In genomic region chr1:201622353-201622752, GRCh38 we compare ENCODE assay signal across 29 cellular contexts.
"Had no signal": no experiment of that assay in that cellular context is flagged by ENCODE, and none has a peak within 500 bp of the region (broad histone marks: within the 10 kb centered on the region; RNA-seq: fewer than 3 reads in every experiment).

No MANE protein-coding gene starts in this region.

- H3K36me3 ChIP-seq: adrenal gland had no signal

- H3K27me3 ChIP-seq: adrenal gland, body of pancreas, SJSA1 had no signal

- ATAC-seq: activated CD8-positive, alpha-beta T cell treated with anti-CD3 and anti-CD28 coated beads, Interleukin-2, amount 10 ng/mL, durations not matched to agents 7 days and 5 days; activated naive CD4-positive, alpha-beta T cell treated with anti-CD3 and anti-CD28 coated beads, Interleukin-2, amount 50 U/mL, for 72 hours; activated T-cell treated with anti-CD3 and anti-CD28 coated beads, Interleukin-2, amount 50 U/mL, for 4 hours; body of pancreas; Panc1 had no signal

- H3K9me3 Mint-ChIP-seq: activated CD4-positive, alpha-beta T cell treated with anti-CD3 and anti-CD28 coated beads, Interleukin-2, amount 10 ng/mL, durations not matched to agents 24 days and 14 days; activated naive CD4-positive, alpha-beta T cell treated with anti-CD3 and anti-CD28 coated beads for 36 hours; activated naive CD4-positive, alpha-beta T cell treated with anti-CD3 and anti-CD28 coated beads, Interleukin-2, amount 50 U/mL, for 72 hours; activated T-cell treated with anti-CD3 and anti-CD28 coated beads, Interleukin-2, amount 50 U/mL, for 4 hours; activated T-helper 1 cell treated with anti-CD3 and anti-CD28 coated beads, Interleukin-12 subunit alpha, Interleukin-12 subunit beta, Interleukin-2, Interleukin-4 antibody, amounts not matched to agents 30 ng/mL and 10 ng/mL and 1 ng/mL, durations not matched to agents 14 hours and 24 hours and 36 hours; T-helper 1 cell treated with Interleukin-12 subunit alpha and Interleukin-12 subunit beta and Interleukin-4 antibody, amounts not matched to agents 30 μg/mL and 1 μg/mL, for 36 hours; T-helper 2 cell treated with Interferon-gamma antibody and Interleukin-4, amounts not matched to agents 5 μg/mL and 100 μg/mL, for 36 hours had no signal

- DNase-seq: activated CD4-positive, alpha-beta T cell treated with anti-CD3 and anti-CD28 coated beads, Interleukin-2, amount 10 ng/mL, durations not matched to agents 24 days and 14 days; activated CD4-positive, alpha-beta T cell treated with anti-CD3 and anti-CD28 coated beads, Interleukin-2, amount 50 U/mL, for 4 hours; activated CD8-positive, alpha-beta memory T cell treated with anti-CD3 and anti-CD28 coated beads, Interleukin-2, amount 50 U/mL, for 4 hours; activated CD8-positive, alpha-beta T cell treated with anti-CD3 and anti-CD28 coated beads, Interleukin-2, amount 10 ng/mL, durations not matched to agents 7 days and 5 days; activated gamma-delta T cell treated with Interleukin-2 at 50 U/mL for 16 hours; activated naive CD4-positive, alpha-beta T cell treated with anti-CD3 and anti-CD28 coated beads for 36 hours; activated T-cell treated with anti-CD3 and anti-CD28 coated beads for 4 hours; activated T-cell treated with anti-CD3 and anti-CD28 coated beads, Interleukin-2, amount 50 U/mL, for 4 hours; adrenal gland; body of pancreas; central memory CD4-positive, alpha-beta T cell; Karpas-422; KBM-7; NCI-H1105; NCI-H1417 treated with DMSO at 0.1 percent for 48 hours; NCI-H1694; NCI-H2029; NCI-H345; NCI-H524 treated with DMSO at 0.1 percent for 48 hours; SHP77 treated with DMSO at 0.1 percent for 48 hours; SK-N-SH had no signal

- H3K9ac ChIP-seq: SK-N-SH had no signal

- H3K4me3 Mint-ChIP-seq: activated CD4-positive, alpha-beta T cell treated with anti-CD3 and anti-CD28 coated beads, Interleukin-2, amount 10 ng/mL, durations not matched to agents 24 days and 14 days; activated CD8-positive, alpha-beta T cell treated with anti-CD3 and anti-CD28 coated beads, Interleukin-2, amount 10 ng/mL, durations not matched to agents 7 days and 5 days; activated naive CD4-positive, alpha-beta T cell treated with anti-CD3 and anti-CD28 coated beads for 36 hours; activated T-cell treated with anti-CD3 and anti-CD28 coated beads, Interleukin-2, amount 50 U/mL, for 4 hours; activated T-helper 1 cell treated with anti-CD3 and anti-CD28 coated beads, Interleukin-12 subunit alpha, Interleukin-12 subunit beta, Interleukin-2, Interleukin-4 antibody, amounts not matched to agents 30 ng/mL and 10 ng/mL and 1 ng/mL, durations not matched to agents 14 hours and 24 hours and 36 hours; T-helper 1 cell treated with Interleukin-12 subunit alpha and Interleukin-12 subunit beta and Interleukin-4 antibody, amounts not matched to agents 30 μg/mL and 1 μg/mL, for 36 hours; T-helper 2 cell treated with Interferon-gamma antibody and Interleukin-4, amounts not matched to agents 5 μg/mL and 100 μg/mL, for 36 hours had no signal

- FAIRE-seq: astrocyte, TTC549 had no signal

- H3K4me1 Mint-ChIP-seq: activated CD4-positive, alpha-beta T cell treated with anti-CD3 and anti-CD28 coated beads, Interleukin-2, amount 10 ng/mL, durations not matched to agents 24 days and 14 days had no signal

- H3K4me3 ChIP-seq: adrenal gland, body of pancreas, SJSA1 had no signal

- H3K9me3 ChIP-seq: adrenal gland, body of pancreas, SJSA1, SK-N-SH had no signal

- H3K27ac ChIP-seq: adrenal gland, body of pancreas, SJSA1 had no signal

- H3K4me1 ChIP-seq: body of pancreas had no signal

- H3K27ac Mint-ChIP-seq: activated CD4-positive, alpha-beta T cell treated with anti-CD3 and anti-CD28 coated beads, Interleukin-2, amount 10 ng/mL, durations not matched to agents 24 days and 14 days; activated CD8-positive, alpha-beta T cell treated with anti-CD3 and anti-CD28 coated beads, Interleukin-2, amount 10 ng/mL, durations not matched to agents 7 days and 5 days; activated naive CD4-positive, alpha-beta T cell treated with anti-CD3 and anti-CD28 coated beads for 36 hours; activated naive CD4-positive, alpha-beta T cell treated with anti-CD3 and anti-CD28 coated beads, Interleukin-2, amount 50 U/mL, for 72 hours; activated T-helper 1 cell treated with anti-CD3 and anti-CD28 coated beads, Interleukin-12 subunit alpha, Interleukin-12 subunit beta, Interleukin-2, Interleukin-4 antibody, amounts not matched to agents 30 ng/mL and 10 ng/mL and 1 ng/mL, durations not matched to agents 14 hours and 24 hours and 36 hours; T-helper 1 cell treated with Interleukin-12 subunit alpha and Interleukin-12 subunit beta and Interleukin-4 antibody, amounts not matched to agents 30 μg/mL and 1 μg/mL, for 36 hours; T-helper 2 cell treated with Interferon-gamma antibody and Interleukin-4, amounts not matched to agents 5 μg/mL and 100 μg/mL, for 36 hours had no signal

- H3K36me3 Mint-ChIP-seq: activated naive CD4-positive, alpha-beta T cell treated with anti-CD3 and anti-CD28 coated beads, Interleukin-2, amount 50 U/mL, for 72 hours had no signal

- H3K4me2 ChIP-seq: SK-N-SH had no signal
